ENCODE assay signal across 23 cellular contexts in the genomic region with DNA sequence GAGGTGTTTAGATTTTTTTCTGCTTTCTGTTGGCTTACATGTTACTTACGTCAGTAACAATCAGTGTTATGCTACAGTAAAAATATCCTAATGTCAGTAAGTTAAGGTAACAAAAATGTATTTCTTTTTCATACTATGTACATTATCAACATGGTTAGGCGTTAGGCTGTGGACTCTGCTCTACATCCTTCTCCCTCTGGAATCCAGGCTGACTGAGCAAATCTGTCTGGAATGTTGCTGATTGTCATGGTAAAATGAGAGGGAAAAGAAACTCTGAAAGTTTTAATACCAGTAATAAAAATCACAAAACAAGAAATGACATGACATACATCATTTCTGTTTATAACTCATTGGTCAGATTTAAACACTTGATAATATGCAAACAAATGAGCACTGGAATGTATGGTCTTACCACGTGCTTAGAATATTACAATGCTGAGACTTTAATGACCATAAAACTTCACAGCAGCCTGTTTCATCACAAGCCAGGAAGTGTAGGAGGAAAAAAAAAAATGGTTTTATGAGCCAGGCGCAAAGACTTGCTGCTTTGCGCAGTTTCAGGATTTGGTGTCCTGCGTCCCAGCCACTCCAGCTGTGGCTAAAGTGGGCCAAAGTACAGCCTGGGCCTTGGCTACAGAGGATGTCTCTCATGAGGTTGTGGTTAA.
A peak's percentile ranks its signal among the peaks of the same experiment; 100 is the strongest.
DNase-seq lines count a peak whose midpoint lies in the region; ATAC-seq and TF ChIP-seq lines count a peak whose summit lies in the region.
"Had no signal": no experiment of that assay in that cellular context is flagged by ENCODE, and none has a peak within 500 bp of the region (broad histone marks: within the 10 kb centered on the region; RNA-seq: fewer than 3 reads in every experiment).

No MANE protein-coding gene starts in this region.

- TF ChIP-seq POLR2A in NB4 (IDR thresholded peaks at IDR 0.05; ENCODE audit: extremely low read depth, insufficient read length) = no peak

- H3F3A ChIP-seq in smooth muscle cell (ENCODE audit: low read depth) = peaks cover 10% of the 10 kb centered on the region

- peak overlapping the region; percentile 12 for H3K4me2 ChIP-seq in smooth muscle cell

- H3K27ac ChIP-seq in smooth muscle cell (ENCODE audit: low read depth) = peak overlapping the region; percentile 76
- H3K27ac ChIP-seq: esophagus muscularis mucosa, left lung, tibial nerve had no signal

- H4K20me1 ChIP-seq in smooth muscle cell (ENCODE audit: low read depth) = no peaks in the 10 kb centered on the region

- no peak for TF ChIP-seq CTCF in NB4 (IDR thresholded peaks at IDR 0.05; ENCODE audit: low read depth, low read length)
- TF ChIP-seq CTCF in fibroblast of villous mesenchyme (IDR thresholded peaks at IDR 0.05; ENCODE audit: insufficient read depth, low read depth, low read length) = no peak
- TF ChIP-seq CTCF in smooth muscle cell (IDR thresholded peaks at IDR 0.05; ENCODE audit: borderline replicate concordance, insufficient read depth, poor library complexity, severe bottlenecking) = no peak

- H3K27me3 Mint-ChIP-seq in stimulated activated naive CD8-positive, alpha-beta T cell treated with anti-CD3 and anti-CD28 coated beads, Interleukin-15, amount 100 ng/mL, for 72 hours = no peaks in the 10 kb centered on the region
- H3K27me3 Mint-ChIP-seq: activated CD4-positive, alpha-beta memory T cell treated with anti-CD3 and anti-CD28 coated beads for 36 hours; central memory CD8-positive, alpha-beta T cell had no signal

- no peak overlapping the region for H3K9ac ChIP-seq in smooth muscle cell (ENCODE audit: low read depth)

- H3K4me3 ChIP-seq in NB4 (ENCODE audit: low read depth, low read length) (no peak overlapping the region), fibroblast of villous mesenchyme (ENCODE audit: low read depth, low read length) (no peak overlapping the region), smooth muscle cell (no peak overlapping the region)
- H3K4me3 ChIP-seq: esophagus muscularis mucosa, left lung, tibial nerve had no signal

- no peaks in the 10 kb centered on the region for H3K4me1 Mint-ChIP-seq in stimulated activated naive CD8-positive, alpha-beta T cell treated with anti-CD3 and anti-CD28 coated beads, Interleukin-15, amount 100 ng/mL, for 72 hours
- H3K4me1 Mint-ChIP-seq: central memory CD8-positive, alpha-beta T cell had no signal

- H3K9me3 Mint-ChIP-seq in stimulated activated naive CD8-positive, alpha-beta T cell treated with anti-CD3 and anti-CD28 coated beads, Interleukin-15, amount 100 ng/mL, for 72 hours = no peaks in the 10 kb centered on the region
- H3K9me3 Mint-ChIP-seq in activated naive CD4-positive, alpha-beta T cell treated with anti-CD3 and anti-CD28 coated beads, Interleukin-2, amount 50 U/mL, for 72 hours = peaks cover 0 to 8% of the 10 kb centered on the region in 2 donors
- H3K9me3 Mint-ChIP-seq: activated CD4-positive, alpha-beta memory T cell treated with anti-CD3 and anti-CD28 coated beads for 36 hours; central memory CD8-positive, alpha-beta T cell; T-helper 2 cell treated with Interferon-gamma antibody and Interleukin-4, amounts not matched to agents 5 μg/mL and 100 μg/mL, for 36 hours had no signal

- no peak overlapping the region for H2AFZ ChIP-seq in smooth muscle cell (ENCODE audit: low read depth)

- no peaks in the 10 kb centered on the region for H3K36me3 ChIP-seq in smooth muscle cell (ENCODE audit: low read depth)
- H3K36me3 ChIP-seq: left lung had no signal

- DNase-seq in GM04503 (ENCODE audit: low read depth) (peak; percentile 11), NB4 (ENCODE audit: low read depth) (peak; percentile 7), fibroblast of villous mesenchyme (ENCODE audit: low read depth) (peak; percentile 89), smooth muscle cell (lab: John Stamatoyannopoulos, UW; ENCODE audit: unreplicated experiment) (no peak), activated gamma-delta T cell (lab: John Stamatoyannopoulos, UW) (no peak)
- DNase-seq in stimulated activated naive CD8-positive, alpha-beta T cell treated with anti-CD3 and anti-CD28 coated beads, Interleukin-15, amount 100 ng/mL, for 72 hours = no peak
- DNase-seq in activated naive CD4-positive, alpha-beta T cell treated with anti-CD3 and anti-CD28 coated beads, Interleukin-2, amount 50 U/mL, for 72 hours (ENCODE audit: low spot score in 2 of 2) = no peak
- DNase-seq: activated CD4-positive, alpha-beta memory T cell treated with anti-CD3 and anti-CD28 coated beads for 36 hours; activated CD4-positive, CD25-positive, alpha-beta regulatory T cell; activated T-cell treated with anti-CD3 and anti-CD28 coated beads for 4 hours; DMS79 treated with DMSO at 0.1 percent for 48 hours; effector CD8-positive, alpha-beta T cell; KG1; left lung; MV-4-11; NCI-H2029 treated with DMSO at 0.1 percent for 48 hours; stimulated activated CD4-positive, alpha-beta T cell treated with anti-CD3 and anti-CD28 coated beads, Interleukin-2, amount 100 ng/mL, for 24 hours; stimulated activated naive CD4-positive, alpha-beta T cell treated with Interleukin-2 at 50 U/mL for 16 hours had no signal

- peaks cover 0 to 4% of the 10 kb centered on the region in 2 donors for H3K36me3 Mint-ChIP-seq in activated naive CD4-positive, alpha-beta T cell treated with anti-CD3 and anti-CD28 coated beads, Interleukin-2, amount 50 U/mL, for 72 hours
- H3K36me3 Mint-ChIP-seq: activated CD4-positive, alpha-beta memory T cell treated with anti-CD3 and anti-CD28 coated beads for 36 hours had no signal

- no peak overlapping the region for H3K4me3 Mint-ChIP-seq in stimulated activated naive CD8-positive, alpha-beta T cell treated with anti-CD3 and anti-CD28 coated beads, Interleukin-15, amount 100 ng/mL, for 72 hours
- H3K4me3 Mint-ChIP-seq: activated CD4-positive, alpha-beta memory T cell treated with anti-CD3 and anti-CD28 coated beads for 36 hours; central memory CD8-positive, alpha-beta T cell; T-helper 2 cell treated with Interferon-gamma antibody and Interleukin-4, amounts not matched to agents 5 μg/mL and 100 μg/mL, for 36 hours had no signal

- no peak for ATAC-seq in stimulated activated naive CD8-positive, alpha-beta T cell treated with anti-CD3 and anti-CD28 coated beads, Interleukin-15, amount 100 ng/mL, for 72 hours
- no peak for ATAC-seq in activated naive CD4-positive, alpha-beta T cell treated with anti-CD3 and anti-CD28 coated beads, Interleukin-2, amount 50 U/mL, for 72 hours
- ATAC-seq: left lung, SK-N-SH treated with all-trans-retinoic acid at 6 μM for 48 hours had no signal

- H3K27ac Mint-ChIP-seq in stimulated activated naive CD8-positive, alpha-beta T cell treated with anti-CD3 and anti-CD28 coated beads, Interleukin-15, amount 100 ng/mL, for 72 hours = no peak overlapping the region
- H3K27ac Mint-ChIP-seq in activated naive CD4-positive, alpha-beta T cell treated with anti-CD3 and anti-CD28 coated beads, Interleukin-2, amount 50 U/mL, for 72 hours = no peak overlapping the region
- H3K27ac Mint-ChIP-seq: activated CD4-positive, alpha-beta memory T cell treated with anti-CD3 and anti-CD28 coated beads for 36 hours; T-helper 2 cell treated with Interferon-gamma antibody and Interleukin-4, amounts not matched to agents 5 μg/mL and 100 μg/mL, for 36 hours had no signal

- 8% methylated on average over 6 of the region's 6 CpGs for WGBS in smooth muscle cell (ENCODE audit: low lambda C conversion rate)

- H3K79me2 ChIP-seq in smooth muscle cell (ENCODE audit: low read depth) = no peaks in the 10 kb centered on the region

- no peaks in the 10 kb centered on the region for H3K4me1 ChIP-seq in smooth muscle cell (ENCODE audit: low read depth)
- H3K4me1 ChIP-seq: esophagus muscularis mucosa, left lung, tibial nerve had no signal

- H3K27me3 ChIP-seq in smooth muscle cell (ENCODE audit: low read depth) = no peaks in the 10 kb centered on the region
- H3K27me3 ChIP-seq: esophagus muscularis mucosa, left lung, tibial nerve had no signal

- H3K9me3 ChIP-seq in smooth muscle cell (replicated peaks; ENCODE audit: low read depth) = no peaks in the 10 kb centered on the region
- H3K9me3 ChIP-seq: esophagus muscularis mucosa, left lung, tibial nerve had no signal

Comparison
In these comparisons a context has a peak if more than half of its experiments do, and no peak if none do; other contexts are left out.
1. DNase-seq: peak in GM04503 (single experiment), NB4 (single experiment) and fibroblast of villous mesenchyme (single experiment); none in smooth muscle cell (single experiment), stimulated activated naive CD8-positive, alpha-beta T cell treated with anti-CD3 and anti-CD28 coated beads, Interleukin-15, amount 100 ng/mL, for 72 hours (0 of 2), activated naive CD4-positive, alpha-beta T cell treated with anti-CD3 and anti-CD28 coated beads, Interleukin-2, amount 50 U/mL, for 72 hours (0 of 2) and activated gamma-delta T cell (single experiment).